2 cellular contexts compared by ENCODE assay signal in genomic region chr12:66573605-66574004, GRCh38.
TF ChIP-seq lines count a peak whose summit lies in the region.

No MANE protein-coding gene starts in this region.

TF ChIP-seq in H1, 55 proteins besides CTCF, POLR2A, EP300 and RAD21:
- no peak for TF ChIP-seq JUND (IDR thresholded peaks at IDR 0.05; ENCODE audit: low read length)
- no peak for TF ChIP-seq ZNF274 (IDR thresholded peaks at IDR 0.05; ENCODE audit: borderline replicate concordance, extremely low read depth, low read length)
- TF ChIP-seq CBX5 (IDR thresholded peaks at IDR 0.05; ENCODE audit: low read depth, low read length): no peak
- no peak for TF ChIP-seq FOSL1 (IDR thresholded peaks at IDR 0.05; ENCODE audit: insufficient read depth, low read depth, low read length)
- no peak for TF ChIP-seq BACH1 (IDR thresholded peaks at IDR 0.05; ENCODE audit: low read length)
- TF ChIP-seq TAF1 (IDR thresholded peaks at IDR 0.05; ENCODE audit: low read depth, low read length): no peak
- TF ChIP-seq SP1 (IDR thresholded peaks at IDR 0.05; ENCODE audit: low read depth, low read length): no peak
- TF ChIP-seq USF2 (IDR thresholded peaks at IDR 0.05; ENCODE audit: low read length): no peak
- TF ChIP-seq GTF2F1 (IDR thresholded peaks at IDR 0.05; ENCODE audit: borderline replicate concordance, low read depth, low read length): no peak
- TF ChIP-seq JUN (IDR thresholded peaks at IDR 0.05; ENCODE audit: low read depth, low read length): no peak
- TF ChIP-seq CBX8 (IDR thresholded peaks at IDR 0.05; ENCODE audit: borderline replicate concordance, low read depth, low read length): no peak
TF ChIP-seq in H1: peak in this region for 0.

TF ChIP-seq in GM23338, 12 proteins besides CTCF, POLR2A, EP300 and RAD21:
- no peak for TF ChIP-seq EZH2phosphoT487 (IDR thresholded peaks at IDR 0.05; ENCODE audit: unreplicated experiment)
- no peak for TF ChIP-seq EZH2 (IDR thresholded peaks at IDR 0.05; ENCODE audit: low read depth, unreplicated experiment)
- TF ChIP-seq ZNF462 (CRISPR knock-in tag; IDR thresholded peaks at IDR 0.05): no peak
- TF ChIP-seq NANOG (IDR thresholded peaks at IDR 0.05; ENCODE audit: borderline replicate concordance): no peak
- no peak for TF ChIP-seq REST (IDR thresholded peaks at IDR 0.05; ENCODE audit: unreplicated experiment)
- TF ChIP-seq STAT1 (IDR thresholded peaks at IDR 0.05; ENCODE audit: unreplicated experiment): no peak
- TF ChIP-seq ETS1 (IDR thresholded peaks at IDR 0.05): no peak
- TF ChIP-seq CREB1 (CRISPR knock-in tag; IDR thresholded peaks at IDR 0.05; ENCODE audit: low read depth): no peak
TF ChIP-seq in GM23338: peak in this region for 0.
